In genomic region chr2:70907130-70907756, GRCh38 we compare ENCODE assay signal across 1 cellular context.
TF ChIP-seq lines count a peak whose summit lies in the region.

No MANE protein-coding gene starts in this region.

TF ChIP-seq in HepG2, 621 proteins besides CTCF, POLR2A, EP300 and RAD21 (continued from another document):
- 0 out of 2 replicates have a peak, but pooled peaks have one; percentile 14 for TF ChIP-seq ZNF687 (CRISPR knock-in tag; IDR thresholded peaks at IDR 0.05)
- 0 out of 2 replicates have a peak, but pooled peaks have one; percentile 30 for TF ChIP-seq RBFOX2 (IDR thresholded peaks at IDR 0.05; ENCODE audit: low read depth, low read length)
- TF ChIP-seq ZBTB26 (CRISPR knock-in tag; IDR thresholded peaks at IDR 0.05; ENCODE audit: borderline replicate concordance), result no peak
- TF ChIP-seq AGO2 (optimal IDR thresholded peaks at IDR 0.05; ENCODE audit: low read depth, low read length), result peak; percentile 57
